Comparison of ENCODE assay signal across 1 cellular context in genomic region chr12:57934804-57935203, GRCh38.
TF ChIP-seq lines count a peak whose summit lies in the region.

No MANE protein-coding gene starts in this region.

TF ChIP-seq in GM12878, 131 proteins besides CTCF, POLR2A, EP300 and RAD21 (continued from another document):
- TF ChIP-seq RELB (IDR thresholded peaks at IDR 0.05; ENCODE audit: low read depth): no peak
- no peak for TF ChIP-seq TBL1XR1 (IDR thresholded peaks at IDR 0.05; ENCODE audit: low read depth, low read length)
- TF ChIP-seq MEF2B (IDR thresholded peaks at IDR 0.05; ENCODE audit: partially characterized antibody, poor library complexity, severe bottlenecking): no peak
- no peak for TF ChIP-seq MYC (IDR thresholded peaks at IDR 0.05; ENCODE audit: insufficient read depth, insufficient read length, insufficient replicate concordance, low read length, severe bottlenecking)
- TF ChIP-seq BCL11A (IDR thresholded peaks at IDR 0.05; ENCODE audit: low read depth, low read length): no peak
- TF ChIP-seq FOS (IDR thresholded peaks at IDR 0.05; ENCODE audit: borderline replicate concordance, extremely low read depth, insufficient read length): no peak
- no peak for TF ChIP-seq ZNF592 (IDR thresholded peaks at IDR 0.05)
- TF ChIP-seq WRNIP1 (IDR thresholded peaks at IDR 0.05; ENCODE audit: borderline replicate concordance, low read depth, low read length): no peak
- no peak for TF ChIP-seq EGR1 (IDR thresholded peaks at IDR 0.05; ENCODE audit: borderline replicate concordance in 1 of 2, low read depth in 2 of 2, low read length in 2 of 2)
- no peak for TF ChIP-seq TCF7 (IDR thresholded peaks at IDR 0.05; ENCODE audit: borderline replicate concordance)
- no peak for TF ChIP-seq IRF3 (IDR thresholded peaks at IDR 0.05)
- TF ChIP-seq LARP7 (IDR thresholded peaks at IDR 0.05): no peak
- TF ChIP-seq RAD51 (IDR thresholded peaks at IDR 0.05): no peak
- no peak for TF ChIP-seq SMAD1 (IDR thresholded peaks at IDR 0.05; ENCODE audit: low read depth, partially characterized antibody)
- TF ChIP-seq RB1 (IDR thresholded peaks at IDR 0.05; ENCODE audit: borderline replicate concordance): no peak
- no peak for TF ChIP-seq ELK1 (IDR thresholded peaks at IDR 0.05; ENCODE audit: low read depth, low read length)
- TF ChIP-seq SMAD5 (IDR thresholded peaks at IDR 0.05; ENCODE audit: low read depth): no peak
- no peak for TF ChIP-seq RUNX3 (IDR thresholded peaks at IDR 0.05; ENCODE audit: low read length)
TF ChIP-seq in GM12878: peak in this region for 0.
